Comparison of ENCODE assay signal across 12 cellular contexts in genomic region chr9:87596862-87597261, GRCh38.
DNase-seq lines count a peak whose midpoint lies in the region; ATAC-seq and TF ChIP-seq lines count a peak whose summit lies in the region.
"Had no signal": no experiment of that assay in that cellular context is flagged by ENCODE, and none has a peak within 500 bp of the region (broad histone marks: within the 10 kb centered on the region; RNA-seq: fewer than 3 reads in every experiment).

No MANE protein-coding gene starts in this region.

- H3K79me1 ChIP-seq in trophoblast cell (ENCODE audit: low read length), result peaks cover 5% of the 10 kb centered on the region

- no peaks in the 10 kb centered on the region for H3K36me3 ChIP-seq in trophoblast cell (ENCODE audit: control insufficient read depth in 1 of 2, insufficient read depth in 2 of 2, low read length in 2 of 2)

- no peak overlapping the region for H2BK12ac ChIP-seq in trophoblast cell (ENCODE audit: low read length)

- H3K4me2 ChIP-seq in trophoblast cell (ENCODE audit: low read length), result no peak overlapping the region

- peak; percentile 30 for DNase-seq in AG20443 (ENCODE audit: low spot score)
- peak; percentile 8 to 73 for DNase-seq in cardiac fibroblast (ENCODE audit: low read depth in 2 of 2)
- peak; percentile 48 for DNase-seq in kidney tubule cell (ENCODE audit: low spot score)
- peak in 1 of 2 donors; percentile 36 for DNase-seq in trophoblast cell
- DNase-seq: anterior cingulate cortex; NCI-H1092; NK-92 treated with Interleukin-12 subunit alpha and Interleukin-12 subunit beta, amount 100 ng/mL, for 24 hours; stimulated activated CD4-positive, alpha-beta T cell treated with anti-CD3 and anti-CD28 coated beads, Interleukin-2, amount 100 ng/mL, for 48 hours had no signal

- no peak for TF ChIP-seq CTCF in cardiac fibroblast (IDR thresholded peaks at IDR 0.05; ENCODE audit: low read depth, low read length)

- H3K4ac ChIP-seq in trophoblast cell (ENCODE audit: low read depth, low read length), result no peak overlapping the region

- peak overlapping the region; percentile 51 for H3K18ac ChIP-seq in trophoblast cell (ENCODE audit: low read length)

- H3K23ac ChIP-seq in trophoblast cell (ENCODE audit: low read length), result no peak overlapping the region

- H4K8ac ChIP-seq in trophoblast cell (ENCODE audit: low read depth, low read length), result no peak overlapping the region

- H2BK120ac ChIP-seq in trophoblast cell (ENCODE audit: insufficient read depth, low read length, poor library complexity), result no peak overlapping the region

- H4K12ac ChIP-seq in trophoblast cell (ENCODE audit: low read depth, low read length), result no peak overlapping the region

- ATAC-seq in HG03520 (IDR thresholded peaks at IDR 0.05; ENCODE audit: unreplicated experiment) (no peak), HG03378 (IDR thresholded peaks at IDR 0.05; ENCODE audit: unreplicated experiment) (no peak), HG02981 (IDR thresholded peaks at IDR 0.05; ENCODE audit: unreplicated experiment) (no peak), GM19023 (IDR thresholded peaks at IDR 0.05; ENCODE audit: unreplicated experiment) (no peak)

- no peak overlapping the region for H4K91ac ChIP-seq in trophoblast cell (ENCODE audit: low read depth, low read length)

- no peaks in the 10 kb centered on the region for H3K27me3 ChIP-seq in trophoblast cell (ENCODE audit: insufficient read depth, low read length)

- H3K79me2 ChIP-seq in trophoblast cell (ENCODE audit: control insufficient read depth, insufficient read depth, low read length, poor library complexity), result peaks cover 2% of the 10 kb centered on the region

- no peak overlapping the region for H3K9ac ChIP-seq in trophoblast cell (ENCODE audit: low read length)

- H2BK5ac ChIP-seq in trophoblast cell (ENCODE audit: low read depth, low read length, poor library complexity), result no peak overlapping the region

- no peak overlapping the region for H2AK5ac ChIP-seq in trophoblast cell (ENCODE audit: low read length)

- H3K4me1 ChIP-seq in trophoblast cell (ENCODE audit: control insufficient read depth in 1 of 2, insufficient read depth in 2 of 2, low read length in 2 of 2), result peaks cover 7 to 21% of the 10 kb centered on the region in 2 experiments

- no peak overlapping the region for H2AFZ ChIP-seq in trophoblast cell (ENCODE audit: insufficient read depth, low read length, poor library complexity)

- H3K9me3 ChIP-seq in trophoblast cell (ENCODE audit: insufficient read depth, low read depth, low read length), result no peaks in the 10 kb centered on the region

- H3K27ac ChIP-seq in trophoblast cell (ENCODE audit: low read depth, low read length), result no peak overlapping the region

- WGBS in trophoblast cell (ENCODE audit: extremely low coverage, insufficient coverage, insufficient read length), result no CpG with 5 or more reads among the region's 7 CpGs

- no peak overlapping the region for H3K4me3 ChIP-seq in cardiac fibroblast (replicated peaks in 1 of 2; ENCODE audit: low read depth in 2 of 2, low read length in 2 of 2)
- no peak overlapping the region for H3K4me3 ChIP-seq in trophoblast cell (ENCODE audit: low read depth, low read length)

- H3K14ac ChIP-seq in trophoblast cell (ENCODE audit: low read length), result no peak overlapping the region
